Comparison of ENCODE assay signal across 9 cellular contexts in genomic region chr6:35370799-35371493, GRCh38. TPM values are rescaled to one million over a fixed set of nuclear protein-coding genes. Genes with fewer than 3 reads are reported as not detected.
DNase-seq lines count a peak whose midpoint lies in the region; ATAC-seq and TF ChIP-seq lines count a peak whose summit lies in the region.
"Had no signal": no experiment of that assay in that cellular context is flagged by ENCODE, and none has a peak within 500 bp of the region (broad histone marks: within the 10 kb centered on the region; RNA-seq: fewer than 3 reads in every experiment).

No MANE protein-coding gene starts in this region.

- peak overlapping the region; percentile 3; the same call in 1 of the 2 replicates for H3K4me2 ChIP-seq in IMR-90 (ENCODE audit: low read depth, low read length)
- H3K4me2 ChIP-seq: KMS-11 had no signal

- H3K27me3 Mint-ChIP-seq in activated naive CD8-positive, alpha-beta T cell treated with anti-CD3 and anti-CD28 coated beads, Interleukin-2, amount 10 ng/mL, durations not matched to agents 7 days and 5 days, result no peaks in the 10 kb centered on the region

- H2BK15ac ChIP-seq in IMR-90 (ENCODE audit: low read depth, low read length), result peak overlapping the region; percentile 95

- peak overlapping the region; percentile 91; the same call in 1 of the 2 replicates for H3K23ac ChIP-seq in IMR-90 (ENCODE audit: low read depth, low read length)

- H2AFZ ChIP-seq in IMR-90 (replicated peaks; ENCODE audit: low read length, poor library complexity), result peak overlapping the region; percentile 85

- peaks cover 37% of the 10 kb centered on the region for H3K9me1 ChIP-seq in IMR-90 (ENCODE audit: insufficient read depth, low read length)

- WGBS in IMR-90 (ENCODE audit: extremely low coverage in 2 of 2, insufficient read length in 1 of 2), 2 experiments, result 97% methylated on average over 5 of the region's 9 CpGs; no CpG with 5 or more reads in 1 of the 2 experiments
- WGBS in liver, result 76% methylated on average over 9 of the region's 9 CpGs

- peak overlapping the region; percentile 85 for H3K27ac Mint-ChIP-seq in activated naive CD8-positive, alpha-beta T cell treated with anti-CD3 and anti-CD28 coated beads, Interleukin-2, amount 10 ng/mL, durations not matched to agents 7 days and 5 days

- H2BK20ac ChIP-seq in IMR-90 (ENCODE audit: low read depth, low read length), result peak overlapping the region; percentile 95

- peak; percentile 85 for DNase-seq in AG10803 (ENCODE audit: low read depth)
- peak; percentile 57 for DNase-seq in IMR-90
- no peak for DNase-seq in activated naive CD8-positive, alpha-beta T cell treated with anti-CD3 and anti-CD28 coated beads, Interleukin-2, amount 10 ng/mL, durations not matched to agents 7 days and 5 days
- no peak for DNase-seq in A172 (ENCODE audit: low spot score)
- no peak for DNase-seq in DMS153 (lab: John Stamatoyannopoulos, UW)

- TF ChIP-seq CTCF in AG10803 (conservative IDR thresholded peaks at IDR 0.05; ENCODE audit: low read length) (no peak), IMR-90 (conservative IDR thresholded peaks at IDR 0.05; ENCODE audit: low read depth, low read length) (no peak), liver (IDR thresholded peaks at IDR 0.05; ENCODE audit: low read depth, low read length, missing input control) (no peak)

- TF ChIP-seq RAD21 in IMR-90 (IDR thresholded peaks at IDR 0.05; ENCODE audit: low read length), result no peak
- TF ChIP-seq RAD21 in liver (IDR thresholded peaks at IDR 0.05), result peak in 1 of 2 donors; percentile 2

- H3K9ac ChIP-seq in IMR-90 (ENCODE audit: low read depth, low read length), result no peak overlapping the region
- H3K9ac ChIP-seq in liver (ENCODE audit: low read depth in 1 of 2, low read length in 2 of 2), result peak overlapping the region in 1 of 2 donors; percentile 7
- H3K9ac ChIP-seq: KMS-11 had no signal

- TF ChIP-seq POLR2A in IMR-90 (IDR thresholded peaks at IDR 0.05; ENCODE audit: low read depth, low read length), result no peak

- peak overlapping the region; percentile 97 for H2BK120ac ChIP-seq in IMR-90 (ENCODE audit: low read depth, low read length)

- ATAC-seq in IMR-90 (ENCODE audit: low read depth) (peak; percentile 7; the same call in 1 of the 2 replicates), HG02623 (IDR thresholded peaks at IDR 0.05; ENCODE audit: unreplicated experiment) (no peak), GM19395 (IDR thresholded peaks at IDR 0.05; ENCODE audit: unreplicated experiment) (no peak)
- no peak for ATAC-seq in activated naive CD8-positive, alpha-beta T cell treated with anti-CD3 and anti-CD28 coated beads, Interleukin-2, amount 10 ng/mL, durations not matched to agents 7 days and 5 days (ENCODE audit: low read depth)

- intact Hi-C loops in IMR-90 (cut with micrococcal nuclease), result no loop called here

- CTCF ChIA-PET in IMR-90 (lab: Yijun Ruan, JAX), result interaction anchor here (0.7 to 1.6 kb wide), 3 partner anchors 15 to 49 kb away, joined by 3 to 4 read pairs (median 4); no protein-coding TSS in a partner anchor

- H3K36me3 Mint-ChIP-seq in activated naive CD8-positive, alpha-beta T cell treated with anti-CD3 and anti-CD28 coated beads, Interleukin-2, amount 10 ng/mL, durations not matched to agents 7 days and 5 days, result peaks cover 45% of the 10 kb centered on the region

- peak overlapping the region; percentile 98 for H2AK5ac ChIP-seq in IMR-90 (ENCODE audit: low read depth, low read length)

- peak overlapping the region; percentile 45; the same call in 1 of the 2 replicates for H4K5ac ChIP-seq in IMR-90 (ENCODE audit: low read depth, low read length)

- peak overlapping the region; percentile 66 for H3K4me3 Mint-ChIP-seq in activated naive CD8-positive, alpha-beta T cell treated with anti-CD3 and anti-CD28 coated beads, Interleukin-2, amount 10 ng/mL, durations not matched to agents 7 days and 5 days

- H2BK5ac ChIP-seq in IMR-90 (ENCODE audit: low read depth, low read length, poor library complexity, severe bottlenecking), result peak overlapping the region; percentile 97

- peak overlapping the region; percentile 8 for H3K18ac ChIP-seq in IMR-90 (ENCODE audit: low read depth, low read length)

- H4K91ac ChIP-seq in IMR-90 (ENCODE audit: insufficient read depth, low read depth, low read length), result peak overlapping the region; percentile 97

- H3K27me3 ChIP-seq in IMR-90 (ENCODE audit: control insufficient read depth, insufficient read depth, low read length) (no peaks in the 10 kb centered on the region), liver (ENCODE audit: control insufficient read depth in 4 of 4, insufficient read depth in 4 of 4, low read length in 3 of 4) (no peaks in the 10 kb centered on the region)

- H3K4me1 Mint-ChIP-seq in activated naive CD8-positive, alpha-beta T cell treated with anti-CD3 and anti-CD28 coated beads, Interleukin-2, amount 10 ng/mL, durations not matched to agents 7 days and 5 days, result peaks cover 49% of the 10 kb centered on the region

- H3K14ac ChIP-seq in IMR-90 (replicated peaks; ENCODE audit: low read depth, low read length), result peak overlapping the region; percentile 50

- in situ Hi-C loops in IMR-90 (cut with MboI; ENCODE audit: low sequenced_read_pairs), result no loop called here

- no peaks in the 10 kb centered on the region for H3K9me3 Mint-ChIP-seq in activated naive CD8-positive, alpha-beta T cell treated with anti-CD3 and anti-CD28 coated beads, Interleukin-2, amount 10 ng/mL, durations not matched to agents 7 days and 5 days

- H3K4ac ChIP-seq in IMR-90 (ENCODE audit: low read depth, low read length), result peak overlapping the region; percentile 98

- peaks cover 53 to 90% of the 10 kb centered on the region in 2 experiments for H3K79me1 ChIP-seq in IMR-90 (ENCODE audit: low read depth in 1 of 2, low read length in 2 of 2)

- H3K4me3 ChIP-seq in AG10803 (ENCODE audit: low read length) (no peak overlapping the region), IMR-90 (ENCODE audit: insufficient read depth, low read depth, low read length) (no peak overlapping the region), liver (ENCODE audit: low read depth in 1 of 3, low read length in 3 of 3) (no peak overlapping the region)

- peaks cover 9% of the 10 kb centered on the region for H3K36me3 ChIP-seq in IMR-90 (ENCODE audit: control insufficient read depth, insufficient read depth, low read length)
- no peaks in the 10 kb centered on the region for H3K36me3 ChIP-seq in liver (ENCODE audit: control insufficient read depth in 4 of 4, insufficient read depth in 3 of 4, low read depth in 1 of 4, low read length in 3 of 4)

- POLR2A ChIA-PET in IMR-90 (lab: Charles Lee; ENCODE audit: unreplicated experiment), result no interaction called here
- POLR2A ChIA-PET in activated naive CD8-positive, alpha-beta T cell treated with anti-CD3 and anti-CD28 coated beads, Interleukin-2, amount 10 ng/mL, durations not matched to agents 7 days and 5 days (lab: Charles Lee), result interaction anchor here (0.5 kb wide), 1 partner anchor 22 kb away, joined by 5 read pairs; no protein-coding TSS in a partner anchor

- peaks cover 13% of the 10 kb centered on the region for H4K20me1 ChIP-seq in IMR-90 (ENCODE audit: insufficient read depth, low read length)

- H3K56ac ChIP-seq in IMR-90 (ENCODE audit: extremely low read depth, insufficient read depth, low read length), result no peak overlapping the region

- H3K27ac ChIP-seq in IMR-90 (ENCODE audit: insufficient read depth, low read length) (peak overlapping the region; percentile 76), liver (ENCODE audit: low read depth in 1 of 2, low read length in 2 of 2) (peak overlapping the region; percentile 49 to 62)
- H3K27ac ChIP-seq: KMS-11 had no signal

- H3K9me3 ChIP-seq in IMR-90 (ENCODE audit: control insufficient read depth, insufficient read depth, low read length), result no peaks in the 10 kb centered on the region
- no peaks in the 10 kb centered on the region for H3K9me3 ChIP-seq in liver (ENCODE audit: control insufficient read depth in 4 of 4, low read length in 3 of 4)

- peak overlapping the region; percentile 96 for H2AK9ac ChIP-seq in IMR-90 (replicated peaks; ENCODE audit: low read depth, low read length, poor library complexity)

- peak overlapping the region; percentile 14 to 92 for H4K8ac ChIP-seq in IMR-90 (ENCODE audit: low read depth in 2 of 2, low read length in 2 of 2)

- BruUV-seq in IMR-90 (replicated peaks; lab: Mats Ljungman, UMichigan), result no TSS peak

- H3K4me1 ChIP-seq in IMR-90 (ENCODE audit: control insufficient read depth, insufficient read depth, low read length) (peaks cover 28% of the 10 kb centered on the region), liver (ENCODE audit: control insufficient read depth in 4 of 4, insufficient read depth in 4 of 4, low read length in 3 of 4) (peaks cover 11 to 22% (median 21%) of the 10 kb centered on the region in 4 donors)

- dilution Hi-C loops in IMR-90 (cut with HindIII; ENCODE audit: low sequenced_read_pairs, unreplicated experiment), result no loop called here

TF ChIP-seq in IMR-90, 13 proteins besides CTCF, POLR2A, EP300 and RAD21:
- peak; percentile 66; the same call in 1 of the 2 replicates for TF ChIP-seq NFE2L2 (IDR thresholded peaks at IDR 0.05; ENCODE audit: low read depth, low read length)
- TF ChIP-seq MAZ (IDR thresholded peaks at IDR 0.05; ENCODE audit: borderline replicate concordance, low read depth, low read length), result no peak

TF ChIP-seq in liver, 16 proteins besides CTCF, POLR2A, EP300 and RAD21:
- TF ChIP-seq, protein P1, sequence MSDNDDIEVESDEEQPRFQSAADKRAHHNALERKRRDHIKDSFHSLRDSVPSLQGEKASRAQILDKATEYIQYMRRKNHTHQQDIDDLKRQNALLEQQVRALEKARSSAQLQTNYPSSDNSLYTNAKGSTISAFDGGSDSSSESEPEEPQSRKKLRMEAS (IDR thresholded peaks at IDR 0.05), result peak; percentile 13
- TF ChIP-seq ATF3 (IDR thresholded peaks at IDR 0.05), result no peak
- no peak for TF ChIP-seq EGR1 (IDR thresholded peaks at IDR 0.05; ENCODE audit: low read depth in 2 of 2)

RNA-seq across cellular contexts. Expression of gene PPARD, which starts 28.6 kb away (rescaled TPM):
- total RNA-seq in IMR-90 (2012; rRNA removed) (10.0 and 10.4 TPM in 2 replicates), liver (1 to 10 TPM; 2.1 to 7.3 TPM)
- polyA plus RNA-seq in IMR-90 (2012; rRNA removed) (69.0 and 78.3 TPM in 2 replicates), liver (1 to 10 TPM; 2.8 to 7.8 TPM)
- polyA plus RNA-seq in IMR-90 (2012; cell fraction: cytosol; rRNA removed), result 29.4 and 63.1 TPM in 2 replicates
- polyA plus RNA-seq in IMR-90 (2012; cell fraction: nucleus; rRNA removed; ENCODE audit: low replicate concordance), result 86.7 and 158 TPM in 2 replicates
- total RNA-seq in activated naive CD8-positive, alpha-beta T cell treated with anti-CD3 and anti-CD28 coated beads, Interleukin-2, amount 10 ng/mL, durations not matched to agents 7 days and 5 days, result 10 to 100 TPM; 43.0 to 45.9 TPM
- 6.0 and 7.2 TPM in 2 replicates for total RNA-seq in A172 (2014; rRNA removed; shearing (Covaris generic))

Comparison
In these comparisons a context has a peak if more than half of its experiments do, and no peak if none do; other contexts are left out.
1. DNase-seq: peak in AG10803 (single experiment) and IMR-90 (single experiment); none in activated naive CD8-positive, alpha-beta T cell treated with anti-CD3 and anti-CD28 coated beads, Interleukin-2, amount 10 ng/mL, durations not matched to agents 7 days and 5 days (single experiment), A172 (single experiment) and DMS153 (single experiment).